In genomic region chr5:60206234-60206633, GRCh38 we compare ENCODE assay signal across 21 cellular contexts.
DNase-seq lines count a peak whose midpoint lies in the region; ATAC-seq, FAIRE-seq and TF ChIP-seq lines count a peak whose summit lies in the region.
"Had no signal": no experiment of that assay in that cellular context is flagged by ENCODE, and none has a peak within 500 bp of the region (broad histone marks: within the 10 kb centered on the region; RNA-seq: fewer than 3 reads in every experiment).

No MANE protein-coding gene starts in this region.

- CTCF ChIA-PET in HepG2 (lab: Yijun Ruan, JAX; ENCODE audit: low intra/inter-chr PET ratio, low total read pairs): no interaction called here

- no peaks in the 10 kb centered on the region for H3K36me3 ChIP-seq in HepG2 (replicated peaks in 1 of 2; ENCODE audit: control insufficient read depth in 1 of 2, insufficient read depth in 2 of 2, low read length in 2 of 2)
- no peaks in the 10 kb centered on the region for H3K36me3 ChIP-seq in right lobe of liver
- no peaks in the 10 kb centered on the region for H3K36me3 ChIP-seq in left lung
- H3K36me3 ChIP-seq in neutrophil: no peaks in the 10 kb centered on the region
- no peaks in the 10 kb centered on the region for H3K36me3 ChIP-seq in small intestine (ENCODE audit: control insufficient read depth in 2 of 2, insufficient read depth in 2 of 2, low read length in 2 of 2)
- H3K36me3 ChIP-seq: BE2C, BLaER1 had no signal

- in situ Hi-C loops in HepG2 (cut with HindIII; ENCODE audit: extremely low pct_ligation_motif_present, low pct_unique_long_range_greater_than_20kb): no loop called here

- H3K9me3 ChIP-seq in HepG2 (ENCODE audit: low read length): no peaks in the 10 kb centered on the region
- H3K9me3 ChIP-seq in right lobe of liver: no peaks in the 10 kb centered on the region
- H3K9me3 ChIP-seq in left lung: no peaks in the 10 kb centered on the region
- H3K9me3 ChIP-seq in neutrophil: no peaks in the 10 kb centered on the region
- H3K9me3 ChIP-seq in small intestine (ENCODE audit: control insufficient read depth, low read depth): no peaks in the 10 kb centered on the region
- H3K9me3 ChIP-seq: BE2C, BLaER1, Caco-2 had no signal

- FAIRE-seq in HepG2 (lab: Jason Lieb, UNC) (no peak), small intestine (lab: Jason Lieb, UNC) (no peak)
- FAIRE-seq: D721Med, G401.6 had no signal

- WGBS in HepG2 (ENCODE audit: low lambda C conversion rate): 13% methylated on average over 1 of the region's 1 CpG
- 48% methylated on average over 1 of the region's 1 CpG for WGBS in right lobe of liver (ENCODE audit: insufficient coverage, low coverage, low lambda C conversion rate, missing lambda C conversion rate)
- 73 to 81% (median 76%) methylated on average over 1 of the region's 1 CpG for WGBS in small intestine, 3 donors

- no peak overlapping the region for H3K4me3 ChIP-seq in HepG2 (replicated peaks in 1 of 3; ENCODE audit: insufficient read depth in 1 of 3, low read depth in 2 of 3, low read length in 3 of 3)
- H3K4me3 ChIP-seq in right lobe of liver: no peak overlapping the region
- no peak overlapping the region for H3K4me3 ChIP-seq in left lung
- H3K4me3 ChIP-seq in neutrophil (ENCODE audit: low read depth in 1 of 2, low read length in 1 of 2): no peak overlapping the region
- no peak overlapping the region for H3K4me3 ChIP-seq in small intestine (ENCODE audit: low read depth in 1 of 2, low read length in 2 of 2)
- H3K4me3 ChIP-seq: BLaER1 had no signal

- H3K27me3 ChIP-seq in HepG2 (ENCODE audit: control insufficient read depth in 1 of 2, insufficient read depth in 2 of 2, low read length in 2 of 2) (no peaks in the 10 kb centered on the region), right lobe of liver (no peaks in the 10 kb centered on the region), left lung (no peaks in the 10 kb centered on the region), neutrophil (no peaks in the 10 kb centered on the region), small intestine (ENCODE audit: control insufficient read depth in 2 of 2, insufficient read depth in 2 of 2, low read length in 2 of 2) (no peaks in the 10 kb centered on the region)
- H3K27me3 ChIP-seq: BE2C, BLaER1 had no signal

- H3K27ac ChIP-seq in HepG2 (ENCODE audit: extremely low read length, insufficient read depth, low read length): peak overlapping the region; percentile 24
- H3K27ac ChIP-seq in right lobe of liver: no peak overlapping the region
- peak overlapping the region; percentile 54 for H3K27ac ChIP-seq in VCaP
- no peak overlapping the region for H3K27ac ChIP-seq in left lung
- peak overlapping the region; percentile 79 for H3K27ac ChIP-seq in neutrophil
- H3K27ac ChIP-seq in small intestine (ENCODE audit: low read depth in 1 of 2, low read length in 1 of 2): no peak overlapping the region
- H3K27ac ChIP-seq: BLaER1 had no signal

- TF ChIP-seq EP300 in HepG2 (IDR thresholded peaks at IDR 0.05; ENCODE audit: low read depth in 2 of 2, low read length in 2 of 2): peak in 1 of 2 experiments; percentile 72; a peak in 2 of 4 replicates
- TF ChIP-seq EP300 in HepG2 (CRISPR knock-in tag; IDR thresholded peaks at IDR 0.05; ENCODE audit: borderline replicate concordance): no peak; the same call in 1 of the 2 replicates

- ATAC-seq in HepG2 (peak; percentile 51), right lobe of liver (no peak), left lung (peak; percentile 58)
- ATAC-seq: CD8-positive, alpha-beta T cell had no signal

- H2AFZ ChIP-seq in HepG2 (ENCODE audit: low read length): no peak overlapping the region

- no peak for TF ChIP-seq RAD21 in HepG2 (CRISPR knock-in tag; IDR thresholded peaks at IDR 0.05)

- intact Hi-C loops in HepG2 (cut with micrococcal nuclease; ENCODE audit: unreplicated experiment) (loop anchor here (5.0 kb wide), 1 partner anchor 71 kb away; no protein-coding TSS in a partner anchor), right lobe of liver (cut with DNase I) (no loop called here), left lung (cut with DNase I) (no loop called here)

- DNase-seq in HepG2 (ENCODE audit: low spot score) (peak; percentile 58), right lobe of liver (no peak), left lung (no peak), small intestine (no peak), kidney glomerular epithelial cell (lab: John Stamatoyannopoulos, UW) (no peak), LoVo (ENCODE audit: low spot score) (no peak)
- DNase-seq: 8988T; ACHN; BE2C; C1 segment of cervical spinal cord; Caco-2; Calu3; CD4-positive, alpha-beta T cell; CD8-positive, alpha-beta T cell; DMS79 treated with DMSO at 0.1 percent for 48 hours; GF-D8 had no signal

- no peaks in the 10 kb centered on the region for H4K20me1 ChIP-seq in HepG2 (ENCODE audit: insufficient read depth, low read length)
- H4K20me1 ChIP-seq: BLaER1 had no signal

- H3K9ac ChIP-seq in HepG2 (ENCODE audit: insufficient read depth, low read depth, low read length): no peak overlapping the region
- H3K9ac ChIP-seq: BLaER1 had no signal

- no TSS peak for BruUV-seq in HepG2 (replicated peaks; lab: Mats Ljungman, UMichigan)

- TF ChIP-seq CTCF in HepG2 (CRISPR knock-in tag; IDR thresholded peaks at IDR 0.05) (no peak), right lobe of liver (IDR thresholded peaks at IDR 0.05) (no peak), VCaP (conservative IDR thresholded peaks at IDR 0.05) (no peak), left lung (IDR thresholded peaks at IDR 0.05) (no peak), neutrophil (IDR thresholded peaks at IDR 0.05) (no peak)

- POLR2A ChIA-PET in HepG2 (lab: Yijun Ruan, JAX): no interaction called here

- TF ChIP-seq POLR2A in HepG2 (IDR thresholded peaks at IDR 0.05; ENCODE audit: insufficient read depth in 1 of 2, low read depth in 2 of 2, low read length in 2 of 2) (no peak), right lobe of liver (IDR thresholded peaks at IDR 0.05) (no peak)

- H3K79me2 ChIP-seq in HepG2 (ENCODE audit: insufficient read depth, low read length): no peaks in the 10 kb centered on the region

- H3K4me2 ChIP-seq in HepG2 (ENCODE audit: low read depth, low read length): no peak overlapping the region
- H3K4me2 ChIP-seq: BLaER1 had no signal

- H3K4me1 ChIP-seq in HepG2 (ENCODE audit: insufficient read depth, low read length) (peaks cover 34% of the 10 kb centered on the region), right lobe of liver (no peaks in the 10 kb centered on the region), left lung (peaks cover 0 to 31% of the 10 kb centered on the region in 2 donors), neutrophil (ENCODE audit: control insufficient read depth in 1 of 2, insufficient read depth in 1 of 2, low read depth in 1 of 2, low read length in 1 of 2) (peaks cover 46 to 66% of the 10 kb centered on the region in 2 experiments), small intestine (ENCODE audit: control insufficient read depth in 2 of 2, insufficient read depth in 1 of 2, low read depth in 1 of 2, low read length in 1 of 2) (no peaks in the 10 kb centered on the region)
- H3K4me1 ChIP-seq: BE2C, BLaER1, Caco-2 had no signal

TF ChIP-seq in HepG2, 621 proteins besides CTCF, POLR2A, EP300 and RAD21 (continues in another document):
- TF ChIP-seq YEATS2 (CRISPR knock-in tag; IDR thresholded peaks at IDR 0.05; ENCODE audit: borderline replicate concordance) (no peak), PPARG (CRISPR knock-in tag; conservative IDR thresholded peaks at IDR 0.05) (no peak), PBX3 (CRISPR knock-in tag; IDR thresholded peaks at IDR 0.05; ENCODE audit: borderline replicate concordance) (no peak), KDM6A (CRISPR knock-in tag; IDR thresholded peaks at IDR 0.05; ENCODE audit: low read depth) (no peak), CEBPB (IDR thresholded peaks at IDR 0.05; ENCODE audit: borderline replicate concordance, low read depth, low read length) (peak; percentile 45; the same call in 1 of the 2 replicates), NCOA2 (CRISPR knock-in tag; IDR thresholded peaks at IDR 0.05) (peak; percentile 83), HNF4A (CRISPR knock-in tag; IDR thresholded peaks at IDR 0.05) (peak; percentile 55), ZSCAN5A (CRISPR knock-in tag; IDR thresholded peaks at IDR 0.05; ENCODE audit: borderline replicate concordance) (no peak), ARNTL (CRISPR knock-in tag; IDR thresholded peaks at IDR 0.05) (no peak), ZBTB7B (CRISPR knock-in tag; IDR thresholded peaks at IDR 0.05) (no peak), ZBTB37 (CRISPR knock-in tag; IDR thresholded peaks at IDR 0.05) (no peak), SMAD9 (CRISPR knock-in tag; IDR thresholded peaks at IDR 0.05) (no peak), KDM2A (CRISPR knock-in tag; IDR thresholded peaks at IDR 0.05; ENCODE audit: borderline replicate concordance, low read depth) (no peak)

Comparison
In these comparisons a context has a peak if more than half of its experiments do, and no peak if none do; other contexts are left out.
1. ATAC-seq: peak in HepG2 (single experiment) and left lung (single experiment); none in right lobe of liver (0 of 4).
2. H3K27ac ChIP-seq: peak in HepG2 (single experiment), VCaP (single experiment) and neutrophil (single experiment); none in right lobe of liver (0 of 3), left lung (0 of 2) and small intestine (0 of 2).